19 cellular contexts compared by ENCODE assay signal in genomic region chr13:105825071-105825470, GRCh38.
DNase-seq lines count a peak whose midpoint lies in the region; ATAC-seq and TF ChIP-seq lines count a peak whose summit lies in the region.
"Had no signal": no experiment of that assay in that cellular context is flagged by ENCODE, and none has a peak within 500 bp of the region (broad histone marks: within the 10 kb centered on the region; RNA-seq: fewer than 3 reads in every experiment).

No MANE protein-coding gene starts in this region.

- H3K27me3 ChIP-seq in PC-9 (ENCODE audit: insufficient read depth, low read depth), result no peaks in the 10 kb centered on the region
- no peaks in the 10 kb centered on the region for H3K27me3 ChIP-seq in foreskin keratinocyte

- ATAC-seq in foreskin keratinocyte, result peak; percentile 68
- ATAC-seq in GM21367 (IDR thresholded peaks at IDR 0.05; ENCODE audit: unreplicated experiment), result no peak
- ATAC-seq in GM18870 (IDR thresholded peaks at IDR 0.05; ENCODE audit: unreplicated experiment), result no peak
- ATAC-seq: CD8-positive, alpha-beta T cell; GM12878 had no signal

- no peaks in the 10 kb centered on the region for H3K9me2 ChIP-seq in PC-9 (ENCODE audit: insufficient read depth)

- peak overlapping the region; percentile 23 for H3K4me2 ChIP-seq in PC-9

- no peak for TF ChIP-seq CTCF in PC-9 (conservative IDR thresholded peaks at IDR 0.05)
- TF ChIP-seq CTCF in epithelial cell of esophagus (IDR thresholded peaks at IDR 0.05; ENCODE audit: insufficient read depth, low read depth, low read length, missing control alignments), result no peak
- TF ChIP-seq CTCF in foreskin keratinocyte (conservative IDR thresholded peaks at IDR 0.05), result no peak

- H3K4me3 ChIP-seq in PC-9 (no peak overlapping the region), epithelial cell of esophagus (ENCODE audit: low read length) (no peak overlapping the region)
- H3K4me3 ChIP-seq: GM12878 had no signal

- H3K4me1 ChIP-seq in PC-9 (replicated peaks; ENCODE audit: insufficient read depth) (peaks cover 12% of the 10 kb centered on the region), foreskin keratinocyte (no peaks in the 10 kb centered on the region)
- H3K4me1 ChIP-seq: Caco-2 had no signal

- H3K27ac ChIP-seq in PC-9 (peak overlapping the region; percentile 63), foreskin keratinocyte (no peak overlapping the region)

- BruUV-seq in PC-9 (replicated peaks; lab: Mats Ljungman, UMichigan), result no TSS peak

- H4K20me1 ChIP-seq in PC-9 (ENCODE audit: insufficient read depth), result no peaks in the 10 kb centered on the region

- no peaks in the 10 kb centered on the region for H3F3A ChIP-seq in PC-9 (ENCODE audit: insufficient read depth, low read depth)

- no peaks in the 10 kb centered on the region for H3K79me2 ChIP-seq in PC-9 (ENCODE audit: low read depth)

- CTCF ChIA-PET in PC-9 (lab: Charles Lee), result no interaction called here

- intact Hi-C loops in PC-9 (cut with micrococcal nuclease; ENCODE audit: unreplicated experiment), result no loop called here

- peaks cover 15% of the 10 kb centered on the region; the same call in 1 of the 2 replicates for H3K9me3 ChIP-seq in PC-9 (ENCODE audit: insufficient read depth, low read depth)
- H3K9me3 ChIP-seq: Caco-2 had no signal

- POLR2A ChIA-PET in PC-9 (lab: Charles Lee; ENCODE audit: unreplicated experiment), result interaction anchor here (0.7 kb wide), 1 partner anchor 90 kb away, joined by 14 read pairs; no protein-coding TSS in a partner anchor

- peak overlapping the region; percentile 53; the same call in 1 of the 2 replicates for H2AFZ ChIP-seq in PC-9

- DNase-seq in PC-9 (peak in 1 of 2 experiments; percentile 83), SK-N-DZ (ENCODE audit: low spot score) (peak; percentile 24), epithelial cell of esophagus (ENCODE audit: low read depth) (peak; percentile 75), foreskin keratinocyte (peak; percentile 38 to 52), SW 1271 (lab: John Stamatoyannopoulos, UW) (no peak), CD1c-positive myeloid dendritic cell (ENCODE audit: extremely low spot score) (no peak)
- DNase-seq: C1 segment of cervical spinal cord; CD4-positive, CD25-positive, alpha-beta regulatory T cell; CD8-positive, alpha-beta T cell; DMS79; EL; GDM1; GOT3; H7; HCEC 1CT had no signal

- no peaks in the 10 kb centered on the region for H3K36me3 ChIP-seq in PC-9 (ENCODE audit: low read depth)

Comparison
In these comparisons a context has a peak if more than half of its experiments do, and no peak if none do; other contexts are left out.
1. DNase-seq: peak in SK-N-DZ (single experiment), epithelial cell of esophagus (single experiment) and foreskin keratinocyte (2 of 2); none in SW 1271 (0 of 2) and CD1c-positive myeloid dendritic cell (single experiment).